ENCODE assay signal across 14 cellular contexts in genomic region chr15:90547545-90547944, GRCh38. TPM values are rescaled to one million over a fixed set of nuclear protein-coding genes. Genes with fewer than 3 reads are reported as not detected.
DNase-seq lines count a peak whose midpoint lies in the region; ATAC-seq and TF ChIP-seq lines count a peak whose summit lies in the region.
"Had no signal": no experiment of that assay in that cellular context is flagged by ENCODE, and none has a peak within 500 bp of the region (broad histone marks: within the 10 kb centered on the region; RNA-seq: fewer than 3 reads in every experiment).

No MANE protein-coding gene starts in this region.

- H3K27me3 ChIP-seq in dorsolateral prefrontal cortex (no peaks in the 10 kb centered on the region), mesendoderm (ENCODE audit: insufficient read depth, low read length, poor library complexity) (no peaks in the 10 kb centered on the region)

- DNase-seq in CD14-positive monocyte (ENCODE audit: low spot score) (no peak), MV-4-11 (lab: John Stamatoyannopoulos, UW) (peak; percentile 26), dorsolateral prefrontal cortex (no peak), nephron progenitor cell (no peak), mesendoderm (no peak)
- DNase-seq: activated CD4-positive, CD25-positive, alpha-beta regulatory T cell; activated T-cell treated with anti-CD3 and anti-CD28 coated beads, Interleukin-2, amount 50 U/mL, for 4 hours; left colon; NCI-H2107; NCI-H748 treated with DMSO at 0.1 percent for 48 hours; retina; trophoblast cell had no signal

- no peak overlapping the region for H4K8ac ChIP-seq in mesendoderm (ENCODE audit: low read depth, low read length)

- H3K27ac Mint-ChIP-seq in CD14-positive monocyte: peak overlapping the region; percentile 40 to 83 (median 73)
- peak overlapping the region; percentile 39 for H3K27ac Mint-ChIP-seq in nephron progenitor cell

- H3K27ac ChIP-seq in dorsolateral prefrontal cortex: peak overlapping the region in 54 of 59 donors; percentile 1 to 84 (median 61)
- H3K27ac ChIP-seq in mesendoderm (ENCODE audit: low read depth, low read length): no peak overlapping the region

- H3K23ac ChIP-seq in mesendoderm (ENCODE audit: low read length): no peak overlapping the region

- H3K56ac ChIP-seq in mesendoderm (ENCODE audit: low read length): no peak overlapping the region

- H3K4me3 ChIP-seq in dorsolateral prefrontal cortex (no peak overlapping the region), mesendoderm (ENCODE audit: low read length) (no peak overlapping the region)

- H3K4ac ChIP-seq in mesendoderm (ENCODE audit: low read depth, low read length): no peak overlapping the region

- H3K18ac ChIP-seq in mesendoderm (ENCODE audit: low read length): no peak overlapping the region

- H4K5ac ChIP-seq in mesendoderm (ENCODE audit: low read length): no peak overlapping the region

- ATAC-seq in HG02642 (IDR thresholded peaks at IDR 0.05; ENCODE audit: poor library complexity, unreplicated experiment) (no peak), HG03457 (IDR thresholded peaks at IDR 0.05; ENCODE audit: unreplicated experiment) (no peak)
- ATAC-seq: left colon had no signal

- no peaks in the 10 kb centered on the region for H3K9me3 Mint-ChIP-seq in CD14-positive monocyte
- no peaks in the 10 kb centered on the region for H3K9me3 Mint-ChIP-seq in nephron progenitor cell
- H3K9me3 Mint-ChIP-seq: activated T-cell treated with anti-CD3 and anti-CD28 coated beads, Interleukin-2, amount 50 U/mL, for 4 hours had no signal

- no peak overlapping the region for H3K9ac ChIP-seq in mesendoderm (ENCODE audit: low read length)

- no peaks in the 10 kb centered on the region for H3K36me3 ChIP-seq in mesendoderm (ENCODE audit: control insufficient read depth, insufficient read depth, low read length)

- no peak overlapping the region for H2AK5ac ChIP-seq in mesendoderm (ENCODE audit: low read length)

- no peaks in the 10 kb centered on the region for H3K4me1 ChIP-seq in mesendoderm (ENCODE audit: control insufficient read depth, low read depth, low read length)

- no peak overlapping the region for H2BK120ac ChIP-seq in mesendoderm (ENCODE audit: low read depth, low read length)

- H3K4me2 ChIP-seq in mesendoderm (ENCODE audit: low read length): no peak overlapping the region

- no peaks in the 10 kb centered on the region for H3K79me1 ChIP-seq in mesendoderm (ENCODE audit: low read length)

- H3K4me3 Mint-ChIP-seq in CD14-positive monocyte (no peak overlapping the region), nephron progenitor cell (no peak overlapping the region)
- H3K4me3 Mint-ChIP-seq: activated T-cell treated with anti-CD3 and anti-CD28 coated beads, Interleukin-2, amount 50 U/mL, for 4 hours had no signal

- peaks cover 42% of the 10 kb centered on the region for H3K4me1 Mint-ChIP-seq in CD14-positive monocyte
- peaks cover 9% of the 10 kb centered on the region for H3K4me1 Mint-ChIP-seq in nephron progenitor cell

- no peak overlapping the region for H2BK15ac ChIP-seq in mesendoderm (replicated peaks; ENCODE audit: low read depth)

- H3K27me3 Mint-ChIP-seq in CD14-positive monocyte (ENCODE audit: low read depth in 3 of 3) (peaks cover 0 to 2% (median 0%) of the 10 kb centered on the region in 3 donors), nephron progenitor cell (ENCODE audit: low read depth, poor library complexity) (no peaks in the 10 kb centered on the region)

- H3K79me2 ChIP-seq in mesendoderm (ENCODE audit: control insufficient read depth, insufficient read depth, low read length): no peaks in the 10 kb centered on the region

- no peak overlapping the region for H2BK5ac ChIP-seq in mesendoderm (ENCODE audit: low read length)

- WGBS in mesendoderm (ENCODE audit: extremely low coverage, insufficient coverage, low lambda C conversion rate): no CpG with 5 or more reads among the region's 3 CpGs

- intact Hi-C loops in CD14-positive monocyte (cut with micrococcal nuclease) (no loop called here), dorsolateral prefrontal cortex (cut with DNase I) (no loop called here)

- no peak for TF ChIP-seq CTCF in CD14-positive monocyte (IDR thresholded peaks at IDR 0.05)
- no peak for TF ChIP-seq CTCF in dorsolateral prefrontal cortex (IDR thresholded peaks at IDR 0.05 in 54 of 56, conservative IDR thresholded peaks at IDR 0.05 in 2 of 56; ENCODE audit: low read depth in 1 of 56, partially characterized antibody in 56 of 56)
- TF ChIP-seq CTCF in nephron progenitor cell (IDR thresholded peaks at IDR 0.05): no peak

- H3K36me3 Mint-ChIP-seq in CD14-positive monocyte (peaks cover 28 to 43% of the 10 kb centered on the region in 2 donors), nephron progenitor cell (ENCODE audit: low read depth) (peaks cover 45% of the 10 kb centered on the region)

RNA-seq across cellular contexts. Expression of gene CRTC3, which starts 17.8 kb away (rescaled TPM):
- 10 to 100 TPM in 1 of 2 donors, 1 to 10 TPM in 1; 6.0 to 12.2 TPM for polyA plus RNA-seq in CD14-positive monocyte
- total RNA-seq in dorsolateral prefrontal cortex: 100 to 1,000 TPM in 1 of 120 experiments, 10 to 100 TPM in 119; 33.6 to 101 (median 56.1) TPM
- 2.7 TPM for polyA plus RNA-seq in mesendoderm (2013, experiment 1 of 2)
- 2.3 TPM for polyA plus RNA-seq in mesendoderm (2013, experiment 2 of 2)
